Comparison of ENCODE assay signal across 1 cellular context in the genomic region with DNA sequence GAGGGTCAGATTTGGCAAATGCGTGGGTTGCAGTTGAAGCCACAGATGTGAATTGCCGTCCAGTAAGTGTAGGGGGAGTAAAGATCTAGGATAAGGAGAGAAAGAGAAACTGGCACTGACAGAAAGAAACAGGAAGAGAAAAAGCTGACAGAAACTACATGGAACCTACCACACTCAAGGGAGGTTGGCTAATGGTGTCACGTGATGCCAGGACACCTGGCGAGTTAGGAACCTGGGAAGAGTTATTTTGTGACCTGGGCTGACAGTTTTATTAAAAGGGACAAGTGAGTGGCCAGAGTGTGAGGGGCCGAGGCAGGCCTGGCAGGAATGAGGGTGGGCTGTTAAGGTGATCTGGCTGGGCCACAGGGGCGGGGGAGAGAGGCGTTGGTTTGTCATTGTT.
TF ChIP-seq lines count a peak whose summit lies in the region.

No MANE protein-coding gene starts in this region.

TF ChIP-seq in K562, 482 proteins besides CTCF, POLR2A, EP300 and RAD21:
- TF ChIP-seq, protein P1, sequence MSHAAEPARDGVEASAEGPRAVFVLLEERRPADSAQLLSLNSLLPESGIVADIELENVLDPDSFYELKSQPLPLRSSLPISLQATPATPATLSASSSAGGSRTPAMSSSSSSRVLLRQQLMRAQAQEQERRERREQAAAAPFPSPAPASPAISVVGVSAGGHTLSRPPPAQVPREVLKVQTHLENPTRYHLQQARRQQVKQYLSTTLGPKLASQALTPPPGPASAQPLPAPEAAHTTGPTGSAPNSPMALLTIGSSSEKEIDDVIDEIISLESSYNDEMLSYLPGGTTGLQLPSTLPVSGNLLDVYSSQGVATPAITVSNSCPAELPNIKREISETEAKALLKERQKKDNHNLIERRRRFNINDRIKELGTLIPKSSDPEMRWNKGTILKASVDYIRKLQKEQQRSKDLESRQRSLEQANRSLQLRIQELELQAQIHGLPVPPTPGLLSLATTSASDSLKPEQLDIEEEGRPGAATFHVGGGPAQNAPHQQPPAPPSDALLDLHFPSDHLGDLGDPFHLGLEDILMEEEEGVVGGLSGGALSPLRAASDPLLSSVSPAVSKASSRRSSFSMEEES (CRISPR knock-in tag; IDR thresholded peaks at IDR 0.05) = peak; percentile 85
- TF ChIP-seq RAD51 (IDR thresholded peaks at IDR 0.05; ENCODE audit: borderline replicate concordance, low read depth) = peak; percentile 63; the same call in 1 of the 2 replicates
- TF ChIP-seq, protein P2, sequence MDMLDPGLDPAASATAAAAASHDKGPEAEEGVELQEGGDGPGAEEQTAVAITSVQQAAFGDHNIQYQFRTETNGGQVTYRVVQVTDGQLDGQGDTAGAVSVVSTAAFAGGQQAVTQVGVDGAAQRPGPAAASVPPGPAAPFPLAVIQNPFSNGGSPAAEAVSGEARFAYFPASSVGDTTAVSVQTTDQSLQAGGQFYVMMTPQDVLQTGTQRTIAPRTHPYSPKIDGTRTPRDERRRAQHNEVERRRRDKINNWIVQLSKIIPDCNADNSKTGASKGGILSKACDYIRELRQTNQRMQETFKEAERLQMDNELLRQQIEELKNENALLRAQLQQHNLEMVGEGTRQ (CRISPR knock-in tag; IDR thresholded peaks at IDR 0.05) = peak; percentile 51; the same call in 1 of the 2 replicates
- TF ChIP-seq CBFA2T2 (conservative IDR thresholded peaks at IDR 0.05) = 0 out of 2 replicates have a peak, but pooled peaks have one; percentile 14
- TF ChIP-seq KDM1A (IDR thresholded peaks at IDR 0.05) = no peak
